In the genomic region with DNA sequence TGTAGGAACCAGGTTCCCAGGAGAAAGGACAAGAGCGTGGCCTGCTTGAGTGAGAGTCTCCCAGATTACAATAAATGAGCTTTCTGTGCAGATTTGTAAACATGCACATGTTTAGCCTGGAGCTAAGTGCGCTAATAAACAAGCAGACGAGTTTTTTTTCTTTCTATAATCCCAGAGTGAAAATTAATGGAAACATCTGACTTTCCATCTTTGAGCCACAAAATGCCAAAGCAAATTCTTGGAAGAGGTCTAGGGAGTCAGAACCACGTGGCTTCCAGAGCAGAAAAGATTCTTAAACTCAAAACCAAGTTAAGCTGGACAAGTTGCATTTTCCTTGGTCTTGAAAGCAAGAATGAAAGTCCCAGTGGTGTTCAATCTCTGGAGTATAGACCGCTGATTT, we compare ENCODE assay signal across 28 cellular contexts.
DNase-seq lines count a peak whose midpoint lies in the region; ATAC-seq and TF ChIP-seq lines count a peak whose summit lies in the region.
"Had no signal": no experiment of that assay in that cellular context is flagged by ENCODE, and none has a peak within 500 bp of the region (broad histone marks: within the 10 kb centered on the region; RNA-seq: fewer than 3 reads in every experiment).

No MANE protein-coding gene starts in this region.

- peaks cover 38% of the 10 kb centered on the region for H3K4me1 ChIP-seq in lower lobe of right lung
- peaks cover 20% of the 10 kb centered on the region for H3K4me1 ChIP-seq in vagina
- peaks cover 0 to 4% (median 0%) of the 10 kb centered on the region in 6 donors for H3K4me1 ChIP-seq in spleen

- no peak for ATAC-seq in lower lobe of right lung
- ATAC-seq: activated naive CD8-positive, alpha-beta T cell treated with anti-CD3 and anti-CD28 coated beads, Interleukin-2, amount 50 U/mL, for 24 hours had no signal

- H3K27me3 ChIP-seq in lower lobe of right lung (ENCODE audit: low read depth): no peaks in the 10 kb centered on the region
- no peaks in the 10 kb centered on the region for H3K27me3 ChIP-seq in vagina
- H3K27me3 ChIP-seq in spleen (replicated peaks in 1 of 7): no peaks in the 10 kb centered on the region
- H3K27me3 ChIP-seq: BLaER1 treated with 17β-estradiol and CSF1 and Interleukin-3, amounts not matched to agents 10 nM and 100 nM; colonic mucosa; thyroid gland had no signal

- H3K4me3 ChIP-seq in coronary artery (no peak overlapping the region), lower lobe of right lung (no peak overlapping the region), vagina (no peak overlapping the region), spleen (no peak overlapping the region)
- H3K4me3 ChIP-seq: BLaER1 treated with 17β-estradiol and CSF1 and Interleukin-3, amounts not matched to agents 10 nM and 100 nM; colonic mucosa; lung; thyroid gland had no signal

- TF ChIP-seq POLR2A in vagina (IDR thresholded peaks at IDR 0.05) (no peak), spleen (IDR thresholded peaks at IDR 0.05) (no peak)

- DNase-seq in NCI-H82 (lab: John Stamatoyannopoulos, UW) (peak; percentile 27), NCI-H82 treated with DMSO at 0.1 percent for 48 hours (lab: John Stamatoyannopoulos, UW; ENCODE audit: unreplicated experiment) (no peak), coronary artery (ENCODE audit: low spot score) (no peak), lower lobe of right lung (no peak), vagina (ENCODE audit: extremely low spot score in 2 of 2) (no peak), T-helper 2 cell (no peak), spleen (no peak)
- no peak for DNase-seq in central memory CD4-positive, alpha-beta T cell
- DNase-seq: activated CD4-positive, alpha-beta T cell treated with anti-CD3 and anti-CD28 coated beads, Interleukin-2, amount 50 U/mL, for 48 hours; activated CD4-positive, CD25-positive, alpha-beta regulatory T cell; activated CD8-positive, alpha-beta memory T cell treated with anti-CD3 and anti-CD28 coated beads, Interleukin-2, amount 50 U/mL, for 48 hours; activated effector memory CD4-positive, alpha-beta T cell treated with Interleukin-2 at 50 U/mL for 16 hours; activated naive CD8-positive, alpha-beta T cell treated with anti-CD3 and anti-CD28 coated beads, Interleukin-2, amount 50 U/mL, for 24 hours; Calu3; colonic mucosa; GDM1; KBM-7; MM.1S; NCI-H2171; NCI-H524; nucleus accumbens; stimulated activated CD4-positive, alpha-beta T cell treated with anti-CD3 and anti-CD28 coated beads, Interleukin-4, amount 100 ng/mL, for 24 hours; stimulated activated naive CD4-positive, alpha-beta T cell treated with Interleukin-2 at 50 U/mL for 16 hours; T-helper 9 cell; thyroid gland had no signal

- 76 to 84% (median 83%) methylated on average over 5 of the region's 5 CpGs for WGBS in spleen, 5 donors

- no peak for TF ChIP-seq CTCF in coronary artery (IDR thresholded peaks at IDR 0.05)
- TF ChIP-seq CTCF in lower lobe of right lung (IDR thresholded peaks at IDR 0.05): no peak
- TF ChIP-seq CTCF in vagina (IDR thresholded peaks at IDR 0.05): no peak
- no peak for TF ChIP-seq CTCF in spleen (IDR thresholded peaks at IDR 0.05 in 8 of 11, conservative IDR thresholded peaks at IDR 0.05 in 3 of 11)

- H3K9me3 ChIP-seq in lower lobe of right lung (no peaks in the 10 kb centered on the region), vagina (no peaks in the 10 kb centered on the region), spleen (peaks cover 0 to 5% (median 2%) of the 10 kb centered on the region in 8 donors)
- H3K9me3 ChIP-seq: colonic mucosa, thyroid gland had no signal

- no peaks in the 10 kb centered on the region for H3K36me3 ChIP-seq in lower lobe of right lung
- no peaks in the 10 kb centered on the region for H3K36me3 ChIP-seq in vagina
- no peaks in the 10 kb centered on the region for H3K36me3 ChIP-seq in spleen
- H3K36me3 ChIP-seq: BLaER1 treated with 17β-estradiol and CSF1 and Interleukin-3, amounts not matched to agents 10 nM and 100 nM; colonic mucosa; thyroid gland had no signal

- intact Hi-C loops in lower lobe of right lung (cut with DNase I) (no loop called here), vagina (cut with DNase I) (no loop called here), spleen (cut with DNase I; ENCODE audit: low total_unique reads) (no loop called here)

- H3K27ac ChIP-seq in coronary artery: peak overlapping the region; percentile 38 to 50
- H3K27ac ChIP-seq in lower lobe of right lung: peak overlapping the region; percentile 77
- peak overlapping the region; percentile 9 for H3K27ac ChIP-seq in vagina
- H3K27ac ChIP-seq in spleen: no peak overlapping the region
- H3K27ac ChIP-seq: BLaER1 treated with 17β-estradiol and CSF1 and Interleukin-3, amounts not matched to agents 10 nM and 100 nM; colonic mucosa; RWPE1 had no signal

Comparison
In these comparisons a context has a peak if more than half of its experiments do, and no peak if none do; other contexts are left out.
1. H3K27ac ChIP-seq: peak in coronary artery (2 of 2), lower lobe of right lung (single experiment) and vagina (single experiment); none in spleen (0 of 8).